In the genomic region with DNA sequence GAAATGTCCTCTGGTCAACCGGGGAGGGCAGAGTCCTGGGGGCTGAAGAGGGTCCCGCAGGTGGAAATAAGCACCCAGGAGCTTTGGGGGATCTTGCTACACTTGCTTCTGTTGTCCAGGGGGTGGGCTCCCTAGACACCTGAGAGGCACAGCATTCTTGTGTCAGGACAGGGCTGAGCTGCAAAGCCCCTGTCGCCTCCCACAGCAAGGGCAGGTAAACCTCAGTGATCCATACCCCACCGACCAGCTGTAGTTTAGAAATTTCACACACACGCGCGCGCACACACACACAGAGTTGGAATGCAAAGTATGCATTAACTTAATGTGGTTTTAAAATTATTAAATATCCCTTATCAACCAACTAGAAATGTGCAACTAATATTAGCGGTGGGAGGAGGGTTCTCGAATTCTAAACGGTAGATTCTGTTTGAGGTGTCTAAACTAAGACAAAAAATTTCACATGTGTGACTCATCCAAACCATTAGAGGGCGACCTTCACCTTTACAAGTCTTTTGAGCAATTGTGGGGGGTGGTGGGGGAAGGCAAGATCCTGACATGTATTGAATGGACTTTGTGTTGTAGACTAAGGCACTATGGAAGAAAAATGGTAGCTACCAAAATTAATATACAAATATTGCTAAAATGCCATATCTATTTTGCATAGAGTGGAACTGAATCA, we compare ENCODE assay signal across 9 cellular contexts. TPM values are rescaled to one million over a fixed set of nuclear protein-coding genes. Genes with fewer than 3 reads are reported as not detected.
A peak's percentile ranks its signal among the peaks of the same experiment; 100 is the strongest.
DNase-seq lines count a peak whose midpoint lies in the region; ATAC-seq and TF ChIP-seq lines count a peak whose summit lies in the region.
"Had no signal": no experiment of that assay in that cellular context is flagged by ENCODE, and none has a peak within 500 bp of the region (broad histone marks: within the 10 kb centered on the region; RNA-seq: fewer than 3 reads in every experiment).

No MANE protein-coding gene starts in this region.

- DNase-seq in COLO829 (ENCODE audit: low spot score) (peak; percentile 34), NCI-H82 (lab: John Stamatoyannopoulos, UW) (peak; percentile 71), osteoblast (ENCODE audit: insufficient read length, low spot score, missing footprints) (peak; percentile 44), middle frontal gyrus (ENCODE audit: extremely low spot score, low spot score) (no peak)

- H3K36me3 ChIP-seq in ectodermal cell (ENCODE audit: control insufficient read depth, insufficient read depth, low read length) = no peaks in the 10 kb centered on the region
- H3K36me3 ChIP-seq in osteoblast (ENCODE audit: insufficient read depth, low read length) = no peaks in the 10 kb centered on the region
- H3K36me3 ChIP-seq: SJSA1 had no signal

- H3K9me3 ChIP-seq in ectodermal cell (ENCODE audit: control insufficient read depth, low read length) (no peaks in the 10 kb centered on the region), osteoblast (ENCODE audit: low read depth, low read length) (no peaks in the 10 kb centered on the region)
- H3K9me3 ChIP-seq: SJSA1 had no signal

- 48 to 57% methylated on average over 7 to 8 of the region's 12 CpGs for WGBS in ectodermal cell, 2 experiments

- no peaks in the 10 kb centered on the region for H3K79me2 ChIP-seq in osteoblast (ENCODE audit: insufficient read depth, low read length)

- peaks cover 15% of the 10 kb centered on the region for H3K27me3 ChIP-seq in ectodermal cell (ENCODE audit: control insufficient read depth, insufficient read depth, low read length, poor library complexity, severe bottlenecking)
- no peaks in the 10 kb centered on the region for H3K27me3 ChIP-seq in osteoblast (ENCODE audit: insufficient read depth, low read length)
- H3K27me3 ChIP-seq: SJSA1 had no signal

- ATAC-seq in GM18508 (IDR thresholded peaks at IDR 0.05; ENCODE audit: insufficient read depth, unreplicated experiment) (peak; percentile 44), HG03039 (IDR thresholded peaks at IDR 0.05; ENCODE audit: unreplicated experiment) (peak; percentile 66), GM21619 (IDR thresholded peaks at IDR 0.05; ENCODE audit: unreplicated experiment) (no peak)

- H3K4me1 ChIP-seq in ectodermal cell (ENCODE audit: control insufficient read depth, insufficient read depth, low read length) = peaks cover 4% of the 10 kb centered on the region
- H3K4me1 ChIP-seq in osteoblast (ENCODE audit: insufficient read depth, low read length) = peaks cover 6% of the 10 kb centered on the region
- H3K4me1 ChIP-seq: SJSA1 had no signal

- H3K4me3 ChIP-seq in ectodermal cell (ENCODE audit: insufficient read depth, low read depth, low read length) = peak overlapping the region; percentile 14
- peak overlapping the region; percentile 30 for H3K4me3 ChIP-seq in osteoblast (ENCODE audit: insufficient read depth, low read length)
- H3K4me3 ChIP-seq: SJSA1 had no signal

- H3K27ac ChIP-seq in ectodermal cell (ENCODE audit: insufficient read depth, low read depth, low read length, poor library complexity, severe bottlenecking) (no peak overlapping the region), osteoblast (ENCODE audit: low read depth, low read length) (no peak overlapping the region)
- H3K27ac ChIP-seq: SJSA1 had no signal

- TF ChIP-seq CTCF in osteoblast (IDR thresholded peaks at IDR 0.05; ENCODE audit: extremely low read depth, low read depth, low read length) = no peak

- H2AFZ ChIP-seq in osteoblast (ENCODE audit: low read length) = peak overlapping the region; percentile 47

- peak overlapping the region; percentile 71 for H3K4me2 ChIP-seq in osteoblast (ENCODE audit: insufficient read depth, low read length)

- H4K20me1 ChIP-seq in osteoblast (ENCODE audit: insufficient read depth, low read length) = no peaks in the 10 kb centered on the region

RNA-seq across cellular contexts. Expression of gene PTF1A, which starts 34.3 kb away (rescaled TPM):
- polyA plus RNA-seq in ectodermal cell (2013, experiment 1 of 4) = not detected
- polyA plus RNA-seq in ectodermal cell (2013, experiment 2 of 4) = not detected
- polyA plus RNA-seq in ectodermal cell (2013, experiment 3 of 4) = not detected
- not detected for polyA plus RNA-seq in ectodermal cell (2013, experiment 4 of 4)
- total RNA-seq in osteoblast = not detected in 2 replicates
- total RNA-seq: SJSA1 had no signal
